2 cellular contexts compared by ENCODE assay signal in the genomic region with DNA sequence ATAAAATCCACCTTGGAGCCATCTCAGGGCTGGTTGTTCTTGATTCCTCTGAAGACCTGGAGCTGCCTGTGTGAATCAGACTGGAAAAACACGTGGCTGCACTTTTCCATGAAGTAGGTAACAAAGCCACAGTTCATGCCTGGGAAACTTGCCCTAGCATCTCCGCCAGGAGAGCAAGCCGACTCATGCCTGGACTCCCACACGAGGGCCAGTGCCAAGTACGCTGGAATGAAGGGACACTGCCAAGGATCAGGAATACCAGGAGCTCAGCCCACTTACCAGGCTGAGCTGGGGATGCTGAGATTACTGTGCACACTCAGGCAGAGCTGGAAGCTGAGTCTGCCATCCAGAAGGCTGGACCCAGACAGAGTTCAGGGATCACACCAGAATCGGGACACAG.
A peak's percentile ranks its signal among the peaks of the same experiment; 100 is the strongest.
TF ChIP-seq lines count a peak whose summit lies in the region.

No MANE protein-coding gene starts in this region.

TF ChIP-seq in liver, 16 proteins besides CTCF, POLR2A, EP300 and RAD21 (continued from another document):
- peak; percentile 35 to 87 for TF ChIP-seq HNF4A (conservative IDR thresholded peaks at IDR 0.05)
- TF ChIP-seq, protein P1, sequence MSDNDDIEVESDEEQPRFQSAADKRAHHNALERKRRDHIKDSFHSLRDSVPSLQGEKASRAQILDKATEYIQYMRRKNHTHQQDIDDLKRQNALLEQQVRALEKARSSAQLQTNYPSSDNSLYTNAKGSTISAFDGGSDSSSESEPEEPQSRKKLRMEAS (IDR thresholded peaks at IDR 0.05), result peak; percentile 90
- no peak for TF ChIP-seq GABPA (IDR thresholded peaks at IDR 0.05 in 1 of 2, conservative IDR thresholded peaks at IDR 0.05 in 1 of 2)
- no peak for TF ChIP-seq FOXA2 (IDR thresholded peaks at IDR 0.05)
- TF ChIP-seq, protein P2, sequence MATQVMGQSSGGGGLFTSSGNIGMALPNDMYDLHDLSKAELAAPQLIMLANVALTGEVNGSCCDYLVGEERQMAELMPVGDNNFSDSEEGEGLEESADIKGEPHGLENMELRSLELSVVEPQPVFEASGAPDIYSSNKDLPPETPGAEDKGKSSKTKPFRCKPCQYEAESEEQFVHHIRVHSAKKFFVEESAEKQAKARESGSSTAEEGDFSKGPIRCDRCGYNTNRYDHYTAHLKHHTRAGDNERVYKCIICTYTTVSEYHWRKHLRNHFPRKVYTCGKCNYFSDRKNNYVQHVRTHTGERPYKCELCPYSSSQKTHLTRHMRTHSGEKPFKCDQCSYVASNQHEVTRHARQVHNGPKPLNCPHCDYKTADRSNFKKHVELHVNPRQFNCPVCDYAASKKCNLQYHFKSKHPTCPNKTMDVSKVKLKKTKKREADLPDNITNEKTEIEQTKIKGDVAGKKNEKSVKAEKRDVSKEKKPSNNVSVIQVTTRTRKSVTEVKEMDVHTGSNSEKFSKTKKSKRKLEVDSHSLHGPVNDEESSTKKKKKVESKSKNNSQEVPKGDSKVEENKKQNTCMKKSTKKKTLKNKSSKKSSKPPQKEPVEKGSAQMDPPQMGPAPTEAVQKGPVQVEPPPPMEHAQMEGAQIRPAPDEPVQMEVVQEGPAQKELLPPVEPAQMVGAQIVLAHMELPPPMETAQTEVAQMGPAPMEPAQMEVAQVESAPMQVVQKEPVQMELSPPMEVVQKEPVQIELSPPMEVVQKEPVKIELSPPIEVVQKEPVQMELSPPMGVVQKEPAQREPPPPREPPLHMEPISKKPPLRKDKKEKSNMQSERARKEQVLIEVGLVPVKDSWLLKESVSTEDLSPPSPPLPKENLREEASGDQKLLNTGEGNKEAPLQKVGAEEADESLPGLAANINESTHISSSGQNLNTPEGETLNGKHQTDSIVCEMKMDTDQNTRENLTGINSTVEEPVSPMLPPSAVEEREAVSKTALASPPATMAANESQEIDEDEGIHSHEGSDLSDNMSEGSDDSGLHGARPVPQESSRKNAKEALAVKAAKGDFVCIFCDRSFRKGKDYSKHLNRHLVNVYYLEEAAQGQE (IDR thresholded peaks at IDR 0.05), result peak; percentile 44
- TF ChIP-seq, protein P3, sequence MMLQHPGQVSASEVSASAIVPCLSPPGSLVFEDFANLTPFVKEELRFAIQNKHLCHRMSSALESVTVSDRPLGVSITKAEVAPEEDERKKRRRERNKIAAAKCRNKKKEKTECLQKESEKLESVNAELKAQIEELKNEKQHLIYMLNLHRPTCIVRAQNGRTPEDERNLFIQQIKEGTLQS (IDR thresholded peaks at IDR 0.05), result no peak
- no peak for TF ChIP-seq HNF4G (IDR thresholded peaks at IDR 0.05)
- no peak for TF ChIP-seq FOXA1 (IDR thresholded peaks at IDR 0.05)
- TF ChIP-seq RXRA (IDR thresholded peaks at IDR 0.05), result peak in 1 of 2 donors; percentile 93
- TF ChIP-seq YY1 (IDR thresholded peaks at IDR 0.05), result peak; percentile 63
- TF ChIP-seq JUND (IDR thresholded peaks at IDR 0.05), result peak in 1 of 2 donors; percentile 80
TF ChIP-seq in liver: peak in this region for 9.

TF ChIP-seq in HepG2, 621 proteins besides CTCF, POLR2A, EP300 and RAD21 (continued from another document):
- TF ChIP-seq, protein P4, sequence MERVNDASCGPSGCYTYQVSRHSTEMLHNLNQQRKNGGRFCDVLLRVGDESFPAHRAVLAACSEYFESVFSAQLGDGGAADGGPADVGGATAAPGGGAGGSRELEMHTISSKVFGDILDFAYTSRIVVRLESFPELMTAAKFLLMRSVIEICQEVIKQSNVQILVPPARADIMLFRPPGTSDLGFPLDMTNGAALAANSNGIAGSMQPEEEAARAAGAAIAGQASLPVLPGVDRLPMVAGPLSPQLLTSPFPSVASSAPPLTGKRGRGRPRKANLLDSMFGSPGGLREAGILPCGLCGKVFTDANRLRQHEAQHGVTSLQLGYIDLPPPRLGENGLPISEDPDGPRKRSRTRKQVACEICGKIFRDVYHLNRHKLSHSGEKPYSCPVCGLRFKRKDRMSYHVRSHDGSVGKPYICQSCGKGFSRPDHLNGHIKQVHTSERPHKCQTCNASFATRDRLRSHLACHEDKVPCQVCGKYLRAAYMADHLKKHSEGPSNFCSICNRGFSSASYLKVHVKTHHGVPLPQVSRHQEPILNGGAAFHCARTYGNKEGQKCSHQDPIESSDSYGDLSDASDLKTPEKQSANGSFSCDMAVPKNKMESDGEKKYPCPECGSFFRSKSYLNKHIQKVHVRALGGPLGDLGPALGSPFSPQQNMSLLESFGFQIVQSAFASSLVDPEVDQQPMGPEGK (CRISPR knock-in tag; IDR thresholded peaks at IDR 0.05), result no peak
- TF ChIP-seq, protein P5, sequence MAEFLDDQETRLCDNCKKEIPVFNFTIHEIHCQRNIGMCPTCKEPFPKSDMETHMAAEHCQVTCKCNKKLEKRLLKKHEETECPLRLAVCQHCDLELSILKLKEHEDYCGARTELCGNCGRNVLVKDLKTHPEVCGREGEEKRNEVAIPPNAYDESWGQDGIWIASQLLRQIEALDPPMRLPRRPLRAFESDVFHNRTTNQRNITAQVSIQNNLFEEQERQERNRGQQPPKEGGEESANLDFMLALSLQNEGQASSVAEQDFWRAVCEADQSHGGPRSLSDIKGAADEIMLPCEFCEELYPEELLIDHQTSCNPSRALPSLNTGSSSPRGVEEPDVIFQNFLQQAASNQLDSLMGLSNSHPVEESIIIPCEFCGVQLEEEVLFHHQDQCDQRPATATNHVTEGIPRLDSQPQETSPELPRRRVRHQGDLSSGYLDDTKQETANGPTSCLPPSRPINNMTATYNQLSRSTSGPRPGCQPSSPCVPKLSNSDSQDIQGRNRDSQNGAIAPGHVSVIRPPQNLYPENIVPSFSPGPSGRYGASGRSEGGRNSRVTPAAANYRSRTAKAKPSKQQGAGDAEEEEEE (CRISPR knock-in tag; IDR thresholded peaks at IDR 0.05; ENCODE audit: borderline replicate concordance), result no peak
- TF ChIP-seq, protein P6, sequence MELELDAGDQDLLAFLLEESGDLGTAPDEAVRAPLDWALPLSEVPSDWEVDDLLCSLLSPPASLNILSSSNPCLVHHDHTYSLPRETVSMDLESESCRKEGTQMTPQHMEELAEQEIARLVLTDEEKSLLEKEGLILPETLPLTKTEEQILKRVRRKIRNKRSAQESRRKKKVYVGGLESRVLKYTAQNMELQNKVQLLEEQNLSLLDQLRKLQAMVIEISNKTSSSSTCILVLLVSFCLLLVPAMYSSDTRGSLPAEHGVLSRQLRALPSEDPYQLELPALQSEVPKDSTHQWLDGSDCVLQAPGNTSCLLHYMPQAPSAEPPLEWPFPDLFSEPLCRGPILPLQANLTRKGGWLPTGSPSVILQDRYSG (CRISPR knock-in tag; IDR thresholded peaks at IDR 0.05), result no peak
- TF ChIP-seq, protein P7, sequence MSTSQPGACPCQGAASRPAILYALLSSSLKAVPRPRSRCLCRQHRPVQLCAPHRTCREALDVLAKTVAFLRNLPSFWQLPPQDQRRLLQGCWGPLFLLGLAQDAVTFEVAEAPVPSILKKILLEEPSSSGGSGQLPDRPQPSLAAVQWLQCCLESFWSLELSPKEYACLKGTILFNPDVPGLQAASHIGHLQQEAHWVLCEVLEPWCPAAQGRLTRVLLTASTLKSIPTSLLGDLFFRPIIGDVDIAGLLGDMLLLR (CRISPR knock-in tag; IDR thresholded peaks at IDR 0.05), result no peak
- TF ChIP-seq SP140L (CRISPR knock-in tag; IDR thresholded peaks at IDR 0.05; ENCODE audit: borderline replicate concordance) (no peak), EZH2 (conservative IDR thresholded peaks at IDR 0.05; ENCODE audit: low read depth, low read length) (no peak), HES4 (CRISPR knock-in tag; IDR thresholded peaks at IDR 0.05; ENCODE audit: borderline replicate concordance) (no peak), NR2F2 (IDR thresholded peaks at IDR 0.05; ENCODE audit: borderline replicate concordance, low read depth) (no peak), ZEB1 (IDR thresholded peaks at IDR 0.05; ENCODE audit: insufficient replicate concordance, low read depth) (no peak), HDAC6 (IDR thresholded peaks at IDR 0.05; ENCODE audit: low read depth, low read length) (no peak), ZNF780A (CRISPR knock-in tag; IDR thresholded peaks at IDR 0.05) (no peak), ZNF543 (CRISPR knock-in tag; IDR thresholded peaks at IDR 0.05) (no peak)
TF ChIP-seq in HepG2: peak in this region for 0.
